28 cellular contexts compared by ENCODE assay signal in genomic region chr16:23045025-23045424, GRCh38.
"Had no signal": no experiment of that assay in that cellular context is flagged by ENCODE, and none has a peak within 500 bp of the region (broad histone marks: within the 10 kb centered on the region; RNA-seq: fewer than 3 reads in every experiment).

No MANE protein-coding gene starts in this region.

- DNase-seq: colonic mucosa; cortex of kidney; dermis blood vessel endothelial cell; dorsolateral prefrontal cortex; effector CD4-positive, alpha-beta T cell; effector CD8-positive, alpha-beta T cell; effector memory CD4-positive, alpha-beta T cell; effector memory CD8-positive, alpha-beta T cell; endodermal cell; erythroblast; esophagus squamous epithelium; foreskin fibroblast; foreskin keratinocyte; foreskin melanocyte; gastrocnemius medialis; glutamatergic neuron; head of caudate nucleus; heart left ventricle; heart right ventricle had no signal

- H3K27ac ChIP-seq: colonic mucosa, coronary artery, dorsolateral prefrontal cortex, epithelial cell of prostate, esophagus muscularis mucosa, esophagus squamous epithelium, foreskin keratinocyte, gastrocnemius medialis, gastroesophageal sphincter, heart left ventricle, heart right ventricle had no signal

- ATAC-seq: effector memory CD8-positive, alpha-beta T cell; esophagus mucosa; foreskin keratinocyte; gastrocnemius medialis; gastroesophageal sphincter; heart left ventricle; heart right ventricle had no signal

- H3K4me1 ChIP-seq: colonic mucosa, esophagus muscularis mucosa, esophagus squamous epithelium, foreskin keratinocyte, gastrocnemius medialis, gastroesophageal sphincter, heart left ventricle, heart right ventricle had no signal

- H3K36me3 ChIP-seq: colonic mucosa, esophagus muscularis mucosa, esophagus squamous epithelium, gastrocnemius medialis, gastroesophageal sphincter, heart left ventricle, heart right ventricle had no signal

- H3K4me3 ChIP-seq: colonic mucosa, coronary artery, dorsolateral prefrontal cortex, esophagus muscularis mucosa, esophagus squamous epithelium, gastrocnemius medialis, gastroesophageal sphincter, heart left ventricle, heart right ventricle had no signal

- H3K27me3 ChIP-seq: colonic mucosa, gastrocnemius medialis had no signal

- FAIRE-seq: colon, endometrium, endothelial cell of umbilical vein, frontal cortex had no signal

- H3K9me3 ChIP-seq: colonic mucosa, gastrocnemius medialis had no signal
